Comparison of ENCODE assay signal across 8 cellular contexts in the genomic region with DNA sequence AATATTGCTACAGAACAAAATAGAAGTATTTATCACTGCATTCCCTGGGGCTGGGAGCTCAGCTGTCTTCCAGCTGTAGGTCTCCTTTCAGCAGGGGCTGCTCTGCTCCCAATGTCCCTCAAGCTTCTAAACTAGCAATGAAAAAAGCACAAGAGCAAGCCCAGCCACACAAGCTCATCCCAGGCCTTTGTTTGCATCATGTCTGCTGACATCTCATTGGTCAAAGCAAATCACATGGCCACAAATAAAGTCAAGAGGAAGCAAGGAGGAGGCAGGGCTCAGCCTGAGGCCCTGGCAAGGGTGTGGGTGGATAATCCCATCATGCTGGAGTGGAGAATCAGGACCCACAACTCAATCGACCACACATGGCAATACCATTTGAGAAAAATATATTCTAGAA. TPM values are rescaled to one million over a fixed set of nuclear protein-coding genes. Genes with fewer than 3 reads are reported as not detected.
DNase-seq lines count a peak whose midpoint lies in the region; ATAC-seq, FAIRE-seq and TF ChIP-seq lines count a peak whose summit lies in the region.

No MANE protein-coding gene starts in this region.

- CTCF ChIA-PET in HepG2 (lab: Yijun Ruan, JAX; ENCODE audit: low intra/inter-chr PET ratio, low total read pairs) = no interaction called here

- 15% methylated on average over 1 of the region's 1 CpG for WGBS in HepG2 (ENCODE audit: low lambda C conversion rate)
- 58% methylated on average over 1 of the region's 1 CpG for WGBS in right lobe of liver (ENCODE audit: insufficient coverage, low coverage, low lambda C conversion rate, missing lambda C conversion rate)

- H3K4me1 ChIP-seq in HepG2 (ENCODE audit: insufficient read depth, low read length) = peaks cover 38% of the 10 kb centered on the region
- H3K4me1 ChIP-seq in right lobe of liver = no peaks in the 10 kb centered on the region

- POLR2A ChIA-PET in HepG2 (lab: Yijun Ruan, JAX) = interaction anchor here (1.1 to 1.2 kb wide), 2 partner anchors 341 to 432 kb away, joined by 3 to 4 read pairs; no protein-coding TSS in a partner anchor

- intact Hi-C loops in HepG2 (cut with micrococcal nuclease; ENCODE audit: unreplicated experiment) = loop anchor here (5.0 kb wide), 1 partner anchor 464 kb away; no protein-coding TSS in a partner anchor
- intact Hi-C loops in right lobe of liver (cut with DNase I) = loop anchor here (10.0 kb wide), 1 partner anchor 81 kb away; no protein-coding TSS in a partner anchor

- TF ChIP-seq CTCF in HepG2 (CRISPR knock-in tag; IDR thresholded peaks at IDR 0.05) (no peak), right lobe of liver (IDR thresholded peaks at IDR 0.05) (no peak), choroid plexus epithelial cell (conservative IDR thresholded peaks at IDR 0.05; ENCODE audit: low read depth, low read length) (no peak)

- no peak for TF ChIP-seq RAD21 in HepG2 (CRISPR knock-in tag; IDR thresholded peaks at IDR 0.05)

- no peak overlapping the region for H3K9ac ChIP-seq in HepG2 (ENCODE audit: insufficient read depth, low read depth, low read length)

- H3K27ac ChIP-seq in HepG2 (ENCODE audit: extremely low read length, insufficient read depth, low read length) = no peak overlapping the region
- no peak overlapping the region for H3K27ac ChIP-seq in right lobe of liver

- no peaks in the 10 kb centered on the region for H3K36me3 ChIP-seq in HepG2 (replicated peaks in 1 of 2; ENCODE audit: control insufficient read depth in 1 of 2, insufficient read depth in 2 of 2, low read length in 2 of 2)
- H3K36me3 ChIP-seq in right lobe of liver = no peaks in the 10 kb centered on the region

- FAIRE-seq in HepG2 (lab: Jason Lieb, UNC) = peak; percentile 12

- H4K20me1 ChIP-seq in HepG2 (ENCODE audit: insufficient read depth, low read length) = no peaks in the 10 kb centered on the region; the same call in 1 of the 2 replicates

- H2AFZ ChIP-seq in HepG2 (ENCODE audit: low read length) = no peak overlapping the region

- ATAC-seq in HepG2 (peak; percentile 8; the same call in 2 of the 3 replicates), right lobe of liver (no peak), GM21360 (IDR thresholded peaks at IDR 0.05; ENCODE audit: unreplicated experiment) (no peak)

- TF ChIP-seq EP300 in HepG2 (IDR thresholded peaks at IDR 0.05; ENCODE audit: low read depth in 2 of 2, low read length in 2 of 2) (no peak), HepG2 (CRISPR knock-in tag; IDR thresholded peaks at IDR 0.05; ENCODE audit: borderline replicate concordance) (0 out of 2 replicates have a peak, but pooled peaks have one; percentile 18)

- in situ Hi-C loops in HepG2 (cut with HindIII; ENCODE audit: extremely low pct_ligation_motif_present, low pct_unique_long_range_greater_than_20kb) = loop anchor here (10.0 kb wide), 1 partner anchor 401 kb away; no protein-coding TSS in a partner anchor

- H3K4me3 ChIP-seq in HepG2 (replicated peaks in 1 of 3; ENCODE audit: insufficient read depth in 1 of 3, low read depth in 2 of 3, low read length in 3 of 3) (no peak overlapping the region), right lobe of liver (no peak overlapping the region), choroid plexus epithelial cell (ENCODE audit: low read depth, low read length) (no peak overlapping the region)

- DNase-seq in HepG2 (ENCODE audit: low spot score) = peak; percentile 71
- DNase-seq in right lobe of liver = no peak
- peak; percentile 63 for DNase-seq in NCI-H748 (lab: John Stamatoyannopoulos, UW; ENCODE audit: unreplicated experiment)
- peak; percentile 82 for DNase-seq in choroid plexus epithelial cell (ENCODE audit: low read depth)
- DNase-seq in retina = peak; percentile 22
- DNase-seq in NCI-H1436 treated with DMSO at 0.1 percent for 48 hours (lab: John Stamatoyannopoulos, UW) = no peak
- DNase-seq in activated CD8-positive, alpha-beta memory T cell treated with anti-CD3 and anti-CD28 coated beads for 24 hours = no peak

- H3K9me3 ChIP-seq in HepG2 (ENCODE audit: low read length) (no peaks in the 10 kb centered on the region), right lobe of liver (no peaks in the 10 kb centered on the region)

- no peak overlapping the region; the same call in 1 of the 2 replicates for H3K4me2 ChIP-seq in HepG2 (ENCODE audit: low read depth, low read length)

- H3K27me3 ChIP-seq in HepG2 (ENCODE audit: control insufficient read depth in 1 of 2, insufficient read depth in 2 of 2, low read length in 2 of 2) (peaks cover 0 to 10% of the 10 kb centered on the region in 2 experiments; a peak in 2 of 5 replicates), right lobe of liver (no peaks in the 10 kb centered on the region)

- BruUV-seq in HepG2 (replicated peaks; lab: Mats Ljungman, UMichigan) = no TSS peak

- H3K79me2 ChIP-seq in HepG2 (ENCODE audit: insufficient read depth, low read length) = no peaks in the 10 kb centered on the region

- TF ChIP-seq POLR2A in HepG2 (IDR thresholded peaks at IDR 0.05; ENCODE audit: insufficient read depth in 1 of 2, low read depth in 2 of 2, low read length in 2 of 2) (no peak), right lobe of liver (IDR thresholded peaks at IDR 0.05) (no peak)

TF ChIP-seq in HepG2, 621 proteins besides CTCF, POLR2A, EP300 and RAD21 (continues in another document):
- TF ChIP-seq, protein P1, sequence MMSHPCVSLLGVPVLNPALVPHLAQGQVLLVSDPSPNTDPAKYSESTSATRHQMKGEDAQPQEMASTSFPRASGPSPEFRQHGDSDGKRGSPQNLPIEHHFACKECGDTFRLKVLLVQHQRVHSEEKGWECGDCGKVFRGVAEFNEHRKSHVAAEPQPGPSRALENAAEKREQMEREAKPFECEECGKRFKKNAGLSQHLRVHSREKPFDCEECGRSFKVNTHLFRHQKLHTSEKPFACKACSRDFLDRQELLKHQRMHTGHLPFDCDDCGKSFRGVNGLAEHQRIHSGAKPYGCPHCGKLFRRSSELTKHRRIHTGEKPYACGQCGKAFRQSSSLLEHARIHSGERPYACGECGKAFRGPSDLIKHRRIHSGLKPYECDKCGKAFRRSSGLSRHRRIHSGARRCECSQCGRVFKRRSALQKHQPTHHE (CRISPR knock-in tag; IDR thresholded peaks at IDR 0.05; ENCODE audit: borderline replicate concordance) = no peak
- TF ChIP-seq FOXM1 (CRISPR knock-in tag; IDR thresholded peaks at IDR 0.05) = no peak
- no peak for TF ChIP-seq CCAR2 (optimal IDR thresholded peaks at IDR 0.05; ENCODE audit: low read depth, low read length)
- peak; percentile 37; the same call in 1 of the 2 replicates for TF ChIP-seq CEBPB (IDR thresholded peaks at IDR 0.05; ENCODE audit: borderline replicate concordance, low read depth, low read length)
- TF ChIP-seq CEBPG (CRISPR knock-in tag; IDR thresholded peaks at IDR 0.05) = peak; percentile 65; the same call in 1 of the 2 replicates

RNA-seq across cellular contexts. Expression of a gene that starts 2.2 kb away (rescaled TPM):
- 0.22 and 0.36 TPM in 2 replicates for total RNA-seq in HepG2 (2016; rRNA removed; fragmentation: Illumina TruSeq; extraction: Trizol)
- total RNA-seq in HepG2 (2016; cell fraction: cytosol; rRNA removed; fragmentation: Illumina TruSeq; extraction: Trizol; ENCODE audit: low read depth) = 0.30 TPM in 1 of 2 replicates, not detected in the other
- total RNA-seq in HepG2 (2016; cell fraction: insoluble cytoplasmic fraction; rRNA removed; fragmentation: Illumina TruSeq; extraction: Trizol) = 0.30 and 0.79 TPM in 2 replicates
- 0.28 and 0.34 TPM in 2 replicates for total RNA-seq in HepG2 (2016; cell fraction: membrane; rRNA removed; fragmentation: Illumina TruSeq; extraction: Trizol)
- total RNA-seq in HepG2 (2016; cell fraction: nucleus; rRNA removed; fragmentation: Illumina TruSeq; extraction: Trizol) = 0.19 and 0.44 TPM in 2 replicates
- 0.24 and 0.26 TPM in 2 replicates for polyA plus RNA-seq in HepG2 (2011; rRNA removed)
- polyA plus RNA-seq in HepG2 (2011; cell fraction: cytosol; rRNA removed) = 0.28 and 0.32 TPM in 2 replicates
- 0.11 and 0.23 TPM in 2 replicates for polyA plus RNA-seq in HepG2 (2011; cell fraction: nucleus; rRNA removed)
- 0.15 and 0.31 TPM in 2 replicates for polyA plus RNA-seq in HepG2 (2012)
- 0.11 and 0.23 TPM in 2 replicates for polyA plus RNA-seq in HepG2 (2016; cell fraction: cytosol; fragmentation: Illumina TruSeq; extraction: Trizol; ENCODE audit: low read depth)
- 0.26 and 0.56 TPM in 2 replicates for polyA plus RNA-seq in HepG2 (2016; cell fraction: insoluble cytoplasmic fraction; fragmentation: Illumina TruSeq; extraction: Trizol; ENCODE audit: low read depth)
- polyA plus RNA-seq in HepG2 (2016; cell fraction: membrane; fragmentation: Illumina TruSeq; extraction: Trizol; ENCODE audit: low read depth) = 0.26 and 0.31 TPM in 2 replicates
- polyA plus RNA-seq in HepG2 (2016; cell fraction: nucleus; fragmentation: Illumina TruSeq; extraction: Trizol; ENCODE audit: insufficient read depth, low read depth) = 0.21 and 0.27 TPM in 2 replicates
- 0.42 and 1.2 TPM in 2 replicates for polyA minus RNA-seq in HepG2 (2011; rRNA and poly(A)+ RNA removed; ENCODE audit: low replicate concordance)
- polyA minus RNA-seq in HepG2 (2011; cell fraction: cytosol; rRNA and poly(A)+ RNA removed) = not detected in 2 replicates
- polyA minus RNA-seq in HepG2 (2011; cell fraction: nucleus; rRNA and poly(A)+ RNA removed) = 0.25 TPM in 1 of 2 replicates, not detected in the other
- total RNA-seq in right lobe of liver = under 1 TPM; 0.16 to 0.68 (median 0.25) TPM

RNA-seq across cellular contexts. Expression of a gene that starts 36.5 kb away (rescaled TPM):
- total RNA-seq in HepG2 (2016; rRNA removed; fragmentation: Illumina TruSeq; extraction: Trizol) (106 and 164 TPM in 2 replicates), right lobe of liver (10 to 100 TPM; 65.8 to 94.4 (median 86.9) TPM)
- total RNA-seq in HepG2 (2016; cell fraction: cytosol; rRNA removed; fragmentation: Illumina TruSeq; extraction: Trizol; ENCODE audit: low read depth) = 28.2 and 36.3 TPM in 2 replicates
- 120 and 172 TPM in 2 replicates for total RNA-seq in HepG2 (2016; cell fraction: insoluble cytoplasmic fraction; rRNA removed; fragmentation: Illumina TruSeq; extraction: Trizol)
- total RNA-seq in HepG2 (2016; cell fraction: membrane; rRNA removed; fragmentation: Illumina TruSeq; extraction: Trizol) = 94.4 and 96.0 TPM in 2 replicates
- total RNA-seq in HepG2 (2016; cell fraction: nucleus; rRNA removed; fragmentation: Illumina TruSeq; extraction: Trizol) = 46.1 and 50.0 TPM in 2 replicates
- 21.8 and 27.6 TPM in 2 replicates for polyA plus RNA-seq in HepG2 (2011; rRNA removed)
- polyA plus RNA-seq in HepG2 (2011; cell fraction: cytosol; rRNA removed) = 11.0 and 20.0 TPM in 2 replicates
- 8.1 and 11.6 TPM in 2 replicates for polyA plus RNA-seq in HepG2 (2011; cell fraction: nucleus; rRNA removed)
- polyA plus RNA-seq in HepG2 (2012) = 74.6 and 95.1 TPM in 2 replicates
- polyA plus RNA-seq in HepG2 (2016; cell fraction: cytosol; fragmentation: Illumina TruSeq; extraction: Trizol; ENCODE audit: low read depth) = 77.0 and 95.4 TPM in 2 replicates
- polyA plus RNA-seq in HepG2 (2016; cell fraction: insoluble cytoplasmic fraction; fragmentation: Illumina TruSeq; extraction: Trizol; ENCODE audit: low read depth) = 263 and 281 TPM in 2 replicates
- 120 and 139 TPM in 2 replicates for polyA plus RNA-seq in HepG2 (2016; cell fraction: membrane; fragmentation: Illumina TruSeq; extraction: Trizol; ENCODE audit: low read depth)
- 108 and 109 TPM in 2 replicates for polyA plus RNA-seq in HepG2 (2016; cell fraction: nucleus; fragmentation: Illumina TruSeq; extraction: Trizol; ENCODE audit: insufficient read depth, low read depth)
- polyA minus RNA-seq in HepG2 (2011; rRNA and poly(A)+ RNA removed; ENCODE audit: low replicate concordance) = 1.3 and 4.9 TPM in 2 replicates
- polyA minus RNA-seq in HepG2 (2011; cell fraction: cytosol; rRNA and poly(A)+ RNA removed) = 15.3 and 15.9 TPM in 2 replicates
- 5.8 and 7.6 TPM in 2 replicates for polyA minus RNA-seq in HepG2 (2011; cell fraction: nucleus; rRNA and poly(A)+ RNA removed)

Comparison
In these comparisons a context has a peak if more than half of its experiments do, and no peak if none do; other contexts are left out.
1. DNase-seq: peak in HepG2 (single experiment), NCI-H748 (single experiment), choroid plexus epithelial cell (single experiment) and retina (single experiment); none in right lobe of liver (0 of 3), NCI-H1436 treated with DMSO at 0.1 percent for 48 hours (single experiment) and activated CD8-positive, alpha-beta memory T cell treated with anti-CD3 and anti-CD28 coated beads for 24 hours (single experiment).